18 cellular contexts compared by ENCODE assay signal in the genomic region with DNA sequence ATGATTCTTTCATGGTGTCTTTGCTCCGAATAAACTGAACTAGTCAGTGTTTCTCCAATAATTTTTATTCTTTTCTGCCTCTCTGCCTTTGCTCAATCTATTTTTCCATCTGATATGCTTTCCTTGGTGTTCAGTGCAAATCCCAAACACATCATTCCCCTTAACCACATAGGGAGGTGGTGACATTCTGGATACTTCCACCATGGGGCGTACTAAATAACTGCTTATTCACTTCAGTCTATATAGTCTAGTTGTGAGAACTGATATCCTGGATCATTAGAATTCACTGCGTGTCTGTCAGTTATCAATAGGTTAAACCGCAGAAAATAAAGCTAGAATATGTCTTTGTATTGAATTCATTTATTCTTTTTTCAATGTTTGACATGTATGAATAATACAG.
A peak's percentile ranks its signal among the peaks of the same experiment; 100 is the strongest.
DNase-seq lines count a peak whose midpoint lies in the region; ATAC-seq and TF ChIP-seq lines count a peak whose summit lies in the region.
"Had no signal": no experiment of that assay in that cellular context is flagged by ENCODE, and none has a peak within 500 bp of the region (broad histone marks: within the 10 kb centered on the region; RNA-seq: fewer than 3 reads in every experiment).

No MANE protein-coding gene starts in this region.

- H3K36me3 Mint-ChIP-seq in HFFc6 (ENCODE audit: low read depth) (peaks cover 4% of the 10 kb centered on the region), T-helper 17 cell (ENCODE audit: low read depth) (no peaks in the 10 kb centered on the region)

- peaks cover 21% of the 10 kb centered on the region for H3K4me1 Mint-ChIP-seq in HFFc6 (ENCODE audit: low read depth)
- peaks cover 3% of the 10 kb centered on the region for H3K4me1 Mint-ChIP-seq in T-helper 17 cell

- H3K36me3 ChIP-seq in BJ (ENCODE audit: control insufficient read depth, insufficient read depth, low read length) = no peaks in the 10 kb centered on the region
- H3K36me3 ChIP-seq: colonic mucosa, spleen, thyroid gland had no signal

- DNase-seq in BJ (ENCODE audit: low read depth) = no peak
- DNase-seq in HFFc6 = no peak
- DNase-seq in T-helper 17 cell = no peak
- no peak for DNase-seq in epithelial cell of proximal tubule (ENCODE audit: low read depth)
- no peak for DNase-seq in MV-4-11 (lab: John Stamatoyannopoulos, UW)
- DNase-seq: activated CD4-positive, alpha-beta T cell treated with anti-CD3 and anti-CD28 coated beads, Interleukin-2, amount 10 ng/mL, durations not matched to agents 24 days and 14 days; activated naive CD4-positive, alpha-beta T cell treated with Interleukin-2 at 50 U/mL for 16 hours; aorta; colonic mucosa; naive thymus-derived CD8-positive, alpha-beta T cell; NCI-H226; spleen; T1000; thyroid gland had no signal

- POLR2A ChIA-PET in BJ (lab: Charles Lee) = no interaction called here

- CTCF ChIA-PET in BJ (lab: Yijun Ruan, JAX) = no interaction called here

- no peaks in the 10 kb centered on the region for H3K27me3 ChIP-seq in BJ (ENCODE audit: control insufficient read depth, insufficient read depth, low read length)
- H3K27me3 ChIP-seq: colonic mucosa, spleen, thyroid gland had no signal

- no peak overlapping the region for H3K4me3 ChIP-seq in BJ (ENCODE audit: low read depth, low read length)
- no peak overlapping the region for H3K4me3 ChIP-seq in epithelial cell of proximal tubule (ENCODE audit: low read depth, low read length)
- H3K4me3 ChIP-seq: colonic mucosa, spleen, thyroid gland had no signal

- H3K27me3 Mint-ChIP-seq in HFFc6 (ENCODE audit: insufficient read depth) (no peaks in the 10 kb centered on the region), T-helper 17 cell (no peaks in the 10 kb centered on the region)
- H3K27me3 Mint-ChIP-seq: activated CD4-positive, alpha-beta T cell treated with anti-CD3 and anti-CD28 coated beads, Interleukin-2, amount 10 ng/mL, durations not matched to agents 24 days and 14 days; naive thymus-derived CD8-positive, alpha-beta T cell; progenitor cell of endocrine pancreas had no signal

- ATAC-seq in T-helper 17 cell (no peak), GM21529 (IDR thresholded peaks at IDR 0.05; ENCODE audit: unreplicated experiment) (no peak), HG02885 (IDR thresholded peaks at IDR 0.05; ENCODE audit: poor library complexity, unreplicated experiment) (no peak), HG03280 (IDR thresholded peaks at IDR 0.05; ENCODE audit: unreplicated experiment) (no peak)
- ATAC-seq: naive thymus-derived CD8-positive, alpha-beta T cell had no signal

- H3K27ac Mint-ChIP-seq in HFFc6 (no peak overlapping the region; the same call in 1 of the 2 replicates), T-helper 17 cell (no peak overlapping the region)
- H3K27ac Mint-ChIP-seq: activated CD4-positive, alpha-beta T cell treated with anti-CD3 and anti-CD28 coated beads, Interleukin-2, amount 10 ng/mL, durations not matched to agents 24 days and 14 days; naive thymus-derived CD8-positive, alpha-beta T cell; progenitor cell of endocrine pancreas had no signal

- no peaks in the 10 kb centered on the region for H3K9me3 ChIP-seq in T-helper 17 cell (ENCODE audit: control insufficient read depth, low read length, poor library complexity, severe bottlenecking)
- H3K9me3 ChIP-seq: colonic mucosa, thyroid gland had no signal

- H3K4me3 Mint-ChIP-seq in HFFc6 (no peak overlapping the region), T-helper 17 cell (peak overlapping the region; percentile 37)
- H3K4me3 Mint-ChIP-seq: activated CD4-positive, alpha-beta T cell treated with anti-CD3 and anti-CD28 coated beads, Interleukin-2, amount 10 ng/mL, durations not matched to agents 24 days and 14 days; naive thymus-derived CD8-positive, alpha-beta T cell had no signal

- 0 out of 2 replicates have a peak, but pooled peaks have one; percentile 4 for TF ChIP-seq CTCF in BJ (IDR thresholded peaks at IDR 0.05; ENCODE audit: insufficient read depth, low read depth, low read length)
- TF ChIP-seq CTCF in HFFc6 (IDR thresholded peaks at IDR 0.05) = peak; percentile 45; the same call in 1 of the 2 replicates
- TF ChIP-seq CTCF in epithelial cell of proximal tubule (conservative IDR thresholded peaks at IDR 0.05; ENCODE audit: low read depth, low read length) = peak; percentile 32

- H3K9me3 Mint-ChIP-seq in HFFc6 = no peaks in the 10 kb centered on the region; the same call in 1 of the 2 replicates
